In the genomic region with DNA sequence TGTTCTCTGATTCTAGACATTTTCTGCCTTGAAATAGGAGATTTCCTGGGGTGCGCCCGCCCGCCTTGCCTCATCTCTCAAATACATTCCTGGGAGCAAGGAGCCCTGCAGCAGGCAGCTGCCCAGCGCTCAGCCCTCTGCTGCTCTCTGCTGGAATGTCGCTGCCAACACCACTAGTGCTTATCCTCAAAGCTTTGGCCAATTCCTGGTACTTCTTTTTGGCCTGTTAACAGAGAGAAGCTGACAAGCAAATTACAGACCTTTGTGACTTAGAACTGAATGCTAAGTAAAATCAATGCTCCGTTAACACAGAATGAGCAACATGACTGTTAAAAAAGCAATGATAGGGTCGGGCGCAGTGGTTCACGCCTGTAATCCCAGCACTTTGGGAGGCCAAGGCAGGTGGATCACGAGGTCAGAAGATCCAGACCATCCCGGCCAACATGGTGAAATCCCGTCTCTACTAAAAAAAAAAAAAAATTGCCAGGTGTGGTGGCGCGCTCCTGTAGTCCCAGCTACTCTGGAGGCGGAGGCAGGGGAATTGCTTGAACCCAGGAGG, we compare ENCODE assay signal across 8 cellular contexts. TPM values are rescaled to one million over a fixed set of nuclear protein-coding genes. Genes with fewer than 3 reads are reported as not detected.
DNase-seq lines count a peak whose midpoint lies in the region; ATAC-seq, FAIRE-seq and TF ChIP-seq lines count a peak whose summit lies in the region.

No MANE protein-coding gene starts in this region.

- H3K9me3 ChIP-seq in SJCRH30 (replicated peaks), result no peaks in the 10 kb centered on the region
- no peaks in the 10 kb centered on the region for H3K9me3 ChIP-seq in gastroesophageal sphincter
- H3K9me3 ChIP-seq in pancreas, result no peaks in the 10 kb centered on the region
- H3K9me3 ChIP-seq in tibial artery, result no peaks in the 10 kb centered on the region

- peak; percentile 95 to 98 (median 97) for TF ChIP-seq CTCF in gastroesophageal sphincter (IDR thresholded peaks at IDR 0.05)
- peak; percentile 68 to 91 (median 86) for TF ChIP-seq CTCF in pancreas (IDR thresholded peaks at IDR 0.05)
- peak; percentile 96 to 97 for TF ChIP-seq CTCF in tibial artery (IDR thresholded peaks at IDR 0.05)

- no peak for FAIRE-seq in pancreas (lab: Jason Lieb, UNC)

- H3K27ac ChIP-seq in SJCRH30, result no peak overlapping the region
- no peak overlapping the region for H3K27ac ChIP-seq in gastroesophageal sphincter
- no peak overlapping the region for H3K27ac ChIP-seq in pancreas
- H3K27ac ChIP-seq in tibial artery, result no peak overlapping the region

- no peak for TF ChIP-seq POLR2A in gastroesophageal sphincter (IDR thresholded peaks at IDR 0.05)

- 38 to 43% methylated on average over 8 to 12 of the region's 15 CpGs for WGBS in gastroesophageal sphincter (ENCODE audit: low coverage in 1 of 2), 2 donors
- 41 to 48% methylated on average over 15 of the region's 15 CpGs for WGBS in pancreas, 2 donors

- no peak for TF ChIP-seq EP300 in gastroesophageal sphincter (IDR thresholded peaks at IDR 0.05)

- H3K4me3 ChIP-seq in SJCRH30, result no peak overlapping the region
- H3K4me3 ChIP-seq in gastroesophageal sphincter, result no peak overlapping the region
- H3K4me3 ChIP-seq in pancreas, result no peak overlapping the region
- no peak overlapping the region for H3K4me3 ChIP-seq in tibial artery

- intact Hi-C loops in pancreas (cut with DNase I) (loop anchor here (5.0 to 10.0 kb wide), 2 partner anchors 89 to 97 kb away; no protein-coding TSS in a partner anchor), tibial artery (cut with DNase I; ENCODE audit: low total_unique reads) (loop anchor here (1.0 kb wide), 1 partner anchor 97 kb away; no protein-coding TSS in a partner anchor)

- DNase-seq in DMS153 (lab: John Stamatoyannopoulos, UW), result peak; percentile 52
- peak; percentile 78 for DNase-seq in M059J (ENCODE audit: low read depth)
- DNase-seq in SJCRH30, result peak; percentile 78 to 88
- peak; percentile 71 for DNase-seq in activated gamma-delta T cell treated with Interleukin-2 at 50 U/mL for 16 hours
- peak; percentile 63 to 90 (median 81) for DNase-seq in pancreas
- peak; percentile 76 to 90 for DNase-seq in tibial artery

- H3K36me3 ChIP-seq in SJCRH30, result no peaks in the 10 kb centered on the region
- no peaks in the 10 kb centered on the region for H3K36me3 ChIP-seq in gastroesophageal sphincter
- H3K36me3 ChIP-seq in pancreas, result no peaks in the 10 kb centered on the region
- H3K36me3 ChIP-seq in tibial artery, result no peaks in the 10 kb centered on the region

- H3K4me1 ChIP-seq in SJCRH30 (no peaks in the 10 kb centered on the region), gastroesophageal sphincter (peaks cover 0 to 14% (median 0%) of the 10 kb centered on the region in 3 donors), pancreas (no peaks in the 10 kb centered on the region), tibial artery (peaks cover 0 to 14% (median 6%) of the 10 kb centered on the region in 4 donors)

- ATAC-seq in GM21576 (IDR thresholded peaks at IDR 0.05; ENCODE audit: unreplicated experiment) (peak; percentile 73), gastroesophageal sphincter (peak; percentile 92), pancreas (peak; percentile 96 to 100 (median 100))

- H3K27me3 ChIP-seq in SJCRH30 (peaks cover 16% of the 10 kb centered on the region; the same call in 1 of the 2 replicates), gastroesophageal sphincter (no peaks in the 10 kb centered on the region), pancreas (no peaks in the 10 kb centered on the region), tibial artery (no peaks in the 10 kb centered on the region)

RNA-seq across cellular contexts. Expression of a gene that starts 41.9 kb away (rescaled TPM):
- 69.0 and 98.5 TPM in 2 replicates for total RNA-seq in M059J (2014; rRNA removed; shearing (Covaris generic))
- total RNA-seq in SJCRH30 (2014; rRNA removed; shearing (Covaris generic)), result 42.8 and 47.5 TPM in 2 replicates
- total RNA-seq in gastroesophageal sphincter (100 to 1,000 TPM in 1 of 4 donors, 10 to 100 TPM in 3; 80.0 to 132 (median 93.2) TPM), pancreas (10 to 100 TPM; 23.4 to 44.7 (median 33.5) TPM)
- polyA plus RNA-seq in pancreas, result 10 to 100 TPM; 16.4 to 38.6 TPM
